In the genomic region with DNA sequence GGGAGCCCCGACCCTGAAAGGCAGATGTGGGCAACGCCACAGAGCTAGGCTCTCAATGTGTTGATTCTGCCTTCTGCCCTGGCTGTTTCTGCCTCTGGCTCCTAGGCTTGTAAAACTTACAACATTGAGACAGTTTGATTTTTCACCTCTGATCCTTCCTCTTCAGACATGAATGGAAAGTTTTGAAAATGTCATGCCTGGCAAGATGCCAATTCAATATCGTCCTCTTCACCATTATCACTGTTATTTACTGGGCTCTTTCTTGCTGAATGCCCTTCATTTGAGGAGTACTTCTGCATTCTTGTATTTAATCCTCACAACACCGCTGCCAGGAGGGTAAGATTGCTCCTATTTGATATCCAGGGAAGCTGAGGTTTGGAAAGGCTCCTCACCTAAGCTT, we compare ENCODE assay signal across 2 cellular contexts.
TF ChIP-seq lines count a peak whose summit lies in the region.

No MANE protein-coding gene starts in this region.

TF ChIP-seq in HEK293, 187 proteins besides CTCF, POLR2A, EP300 and RAD21 (continued from another document):
- TF ChIP-seq ZNF350 (tag by site-specific recombination; IDR thresholded peaks at IDR 0.05) (0 out of 2 replicates have a peak, but pooled peaks have one; percentile 15), ZNF843 (tag by site-specific recombination; IDR thresholded peaks at IDR 0.05) (no peak), ZNF112 (tag by site-specific recombination; IDR thresholded peaks at IDR 0.05) (0 out of 2 replicates have a peak, but pooled peaks have one; percentile 28)
- TF ChIP-seq, protein P1, sequence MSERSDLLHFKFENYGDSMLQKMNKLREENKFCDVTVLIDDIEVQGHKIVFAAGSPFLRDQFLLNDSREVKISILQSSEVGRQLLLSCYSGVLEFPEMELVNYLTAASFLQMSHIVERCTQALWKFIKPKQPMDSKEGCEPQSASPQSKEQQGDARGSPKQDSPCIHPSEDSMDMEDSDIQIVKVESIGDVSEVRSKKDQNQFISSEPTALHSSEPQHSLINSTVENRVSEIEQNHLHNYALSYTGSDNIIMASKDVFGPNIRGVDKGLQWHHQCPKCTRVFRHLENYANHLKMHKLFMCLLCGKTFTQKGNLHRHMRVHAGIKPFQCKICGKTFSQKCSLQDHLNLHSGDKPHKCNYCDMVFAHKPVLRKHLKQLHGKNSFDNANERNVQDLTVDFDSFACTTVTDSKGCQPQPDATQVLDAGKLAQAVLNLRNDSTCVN (tag by site-specific recombination; optimal IDR thresholded peaks at IDR 0.05) = no peak

TF ChIP-seq in HepG2, 621 proteins besides CTCF, POLR2A, EP300 and RAD21:
- TF ChIP-seq ZFP90 (CRISPR knock-in tag; IDR thresholded peaks at IDR 0.05; ENCODE audit: borderline replicate concordance) (no peak), KLF15 (CRISPR knock-in tag; IDR thresholded peaks at IDR 0.05; ENCODE audit: borderline replicate concordance) (no peak), ZNF768 (CRISPR knock-in tag; IDR thresholded peaks at IDR 0.05) (no peak), LCORL (IDR thresholded peaks at IDR 0.05) (peak; percentile 95), LCORL (CRISPR knock-in tag; IDR thresholded peaks at IDR 0.05) (no peak), PHF21A (CRISPR knock-in tag; IDR thresholded peaks at IDR 0.05) (0 out of 2 replicates have a peak, but pooled peaks have one; percentile 23), KLF6 (CRISPR knock-in tag; IDR thresholded peaks at IDR 0.05) (0 out of 2 replicates have a peak, but pooled peaks have one; percentile 11), MEIS2 (CRISPR knock-in tag; IDR thresholded peaks at IDR 0.05) (no peak), FOXO4 (CRISPR knock-in tag; conservative IDR thresholded peaks at IDR 0.05) (0 out of 2 replicates have a peak, but pooled peaks have one; percentile 39)
- TF ChIP-seq, protein P2, sequence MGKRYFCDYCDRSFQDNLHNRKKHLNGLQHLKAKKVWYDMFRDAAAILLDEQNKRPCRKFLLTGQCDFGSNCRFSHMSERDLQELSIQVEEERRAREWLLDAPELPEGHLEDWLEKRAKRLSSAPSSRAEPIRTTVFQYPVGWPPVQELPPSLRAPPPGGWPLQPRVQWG (CRISPR knock-in tag; IDR thresholded peaks at IDR 0.05; ENCODE audit: borderline replicate concordance, low read depth) = no peak
